In the genomic region with DNA sequence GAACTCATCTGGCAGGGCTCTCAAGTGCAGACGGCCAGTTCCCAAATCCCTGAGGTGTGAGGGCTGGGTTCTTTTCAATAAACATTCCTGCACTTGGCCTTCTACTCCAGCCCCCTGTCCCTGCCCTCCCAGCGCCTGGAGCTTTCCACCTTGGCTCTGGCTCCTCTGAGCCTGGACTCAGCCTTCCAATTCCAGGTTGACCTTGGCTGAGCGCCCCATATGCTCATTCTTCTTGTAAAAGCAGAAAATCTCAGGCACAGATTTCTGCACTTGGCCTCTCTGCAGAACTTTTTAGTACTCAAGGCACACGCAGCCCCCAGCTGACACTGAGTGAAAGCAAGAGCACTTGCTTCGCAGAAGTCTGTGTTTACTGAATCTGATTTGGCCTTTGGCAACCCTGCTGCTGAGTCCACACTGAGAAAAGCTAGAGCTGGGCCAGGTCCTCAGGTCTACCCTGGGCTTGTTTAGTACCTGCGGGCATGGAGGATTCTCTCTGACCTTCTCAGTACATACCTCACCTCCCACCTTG, we compare ENCODE assay signal across 18 cellular contexts.
DNase-seq lines count a peak whose midpoint lies in the region; ATAC-seq and TF ChIP-seq lines count a peak whose summit lies in the region.
"Had no signal": no experiment of that assay in that cellular context is flagged by ENCODE, and none has a peak within 500 bp of the region (broad histone marks: within the 10 kb centered on the region; RNA-seq: fewer than 3 reads in every experiment).

No MANE protein-coding gene starts in this region.

- no peaks in the 10 kb centered on the region for H4K20me1 ChIP-seq in hepatocyte (ENCODE audit: insufficient read depth, poor library complexity, severe bottlenecking)

- intact Hi-C loops in psoas muscle (cut with DNase I): no loop called here

- H3K9me3 ChIP-seq in hepatocyte (ENCODE audit: low read depth) (no peaks in the 10 kb centered on the region), psoas muscle (no peaks in the 10 kb centered on the region)
- H3K9me3 ChIP-seq: breast epithelium, uterus had no signal

- no peaks in the 10 kb centered on the region for H3K79me2 ChIP-seq in hepatocyte

- no peaks in the 10 kb centered on the region for H3K9me3 Mint-ChIP-seq in activated T-cell treated with anti-CD3 and anti-CD28 coated beads, Interleukin-2, amount 50 U/mL, for 4 hours
- H3K9me3 Mint-ChIP-seq: immature natural killer cell had no signal

- 45% methylated on average over 6 of the region's 6 CpGs for WGBS in hepatocyte (ENCODE audit: low lambda C conversion rate, missing lambda C conversion rate)
- 32 to 42% (median 36%) methylated on average over 6 of the region's 6 CpGs for WGBS in psoas muscle, 3 donors

- DNase-seq in EL (peak; percentile 25), astrocyte of the hippocampus (ENCODE audit: low read depth, low spot score) (peak; percentile 82), hepatocyte (ENCODE audit: low spot score) (no peak), psoas muscle (peak; percentile 51 to 76), DMS79 (lab: John Stamatoyannopoulos, UW) (no peak), T-helper 1 cell (no peak)
- no peak for DNase-seq in activated T-cell treated with anti-CD3 and anti-CD28 coated beads, Interleukin-2, amount 50 U/mL, for 4 hours
- DNase-seq: activated gamma-delta T cell; COR-L47; H7; immature natural killer cell; NCI-H1105 treated with DMSO at 0.1 percent for 48 hours; NCI-H2227 treated with DMSO at 0.1 percent for 48 hours; stimulated activated CD4-positive, alpha-beta T cell treated with anti-CD3 and anti-CD28 coated beads, Interleukin-2, amount 100 ng/mL, for 48 hours had no signal

- H3K27me3 ChIP-seq in hepatocyte (no peaks in the 10 kb centered on the region), psoas muscle (ENCODE audit: insufficient read depth in 3 of 3, low read length in 2 of 3) (no peaks in the 10 kb centered on the region)
- H3K27me3 ChIP-seq: breast epithelium, uterus had no signal

- peaks cover 5% of the 10 kb centered on the region for H3K27me3 Mint-ChIP-seq in activated T-cell treated with anti-CD3 and anti-CD28 coated beads, Interleukin-2, amount 50 U/mL, for 4 hours (ENCODE audit: low read depth)

- H3K4me1 ChIP-seq in hepatocyte (ENCODE audit: insufficient read depth) (peaks cover 8% of the 10 kb centered on the region), psoas muscle (no peaks in the 10 kb centered on the region)
- H3K4me1 ChIP-seq: uterus had no signal

- TF ChIP-seq CTCF in hepatocyte (IDR thresholded peaks at IDR 0.05; ENCODE audit: poor library complexity) (no peak), psoas muscle (IDR thresholded peaks at IDR 0.05) (no peak)

- H3K4me3 Mint-ChIP-seq in activated T-cell treated with anti-CD3 and anti-CD28 coated beads, Interleukin-2, amount 50 U/mL, for 4 hours: no peak overlapping the region
- H3K4me3 Mint-ChIP-seq: immature natural killer cell had no signal

- H3K9me2 ChIP-seq in hepatocyte (replicated peaks; ENCODE audit: insufficient read depth): no peaks in the 10 kb centered on the region

- H2AFZ ChIP-seq in hepatocyte: no peak overlapping the region

- H3K4me2 ChIP-seq in hepatocyte: peak overlapping the region; percentile 21

- H3K27ac ChIP-seq in hepatocyte (peak overlapping the region; percentile 9), psoas muscle (no peak overlapping the region)
- H3K27ac ChIP-seq: breast epithelium, uterus had no signal

- no peaks in the 10 kb centered on the region for H3K36me3 ChIP-seq in hepatocyte (replicated peaks; ENCODE audit: insufficient read depth, low read depth)
- H3K36me3 ChIP-seq in psoas muscle (ENCODE audit: insufficient read depth in 1 of 2, low read depth in 1 of 2): no peaks in the 10 kb centered on the region
- H3K36me3 ChIP-seq: breast epithelium, uterus had no signal

- H3K4me3 ChIP-seq in hepatocyte: no peak overlapping the region
- H3K4me3 ChIP-seq in psoas muscle: no peak overlapping the region
- H3K4me3 ChIP-seq: breast epithelium, K562, uterus had no signal

- ATAC-seq in psoas muscle: peak in 3 of 4 donors; percentile 13 to 53 (median 32)
- no peak for ATAC-seq in activated T-cell treated with anti-CD3 and anti-CD28 coated beads, Interleukin-2, amount 50 U/mL, for 4 hours
- ATAC-seq in GM18867 (IDR thresholded peaks at IDR 0.05; ENCODE audit: unreplicated experiment): no peak
- ATAC-seq: K562 had no signal

- H3K36me3 Mint-ChIP-seq in activated T-cell treated with anti-CD3 and anti-CD28 coated beads, Interleukin-2, amount 50 U/mL, for 4 hours (ENCODE audit: insufficient read depth): no peaks in the 10 kb centered on the region
- H3K36me3 Mint-ChIP-seq: immature natural killer cell had no signal

- no peaks in the 10 kb centered on the region for H3K4me1 Mint-ChIP-seq in activated T-cell treated with anti-CD3 and anti-CD28 coated beads, Interleukin-2, amount 50 U/mL, for 4 hours (ENCODE audit: low read depth)
- H3K4me1 Mint-ChIP-seq: immature natural killer cell had no signal

Comparison
In these comparisons a context has a peak if more than half of its experiments do, and no peak if none do; other contexts are left out.
1. DNase-seq: peak in EL (single experiment), astrocyte of the hippocampus (single experiment) and psoas muscle (2 of 2); none in hepatocyte (single experiment), activated T-cell treated with anti-CD3 and anti-CD28 coated beads, Interleukin-2, amount 50 U/mL, for 4 hours (single experiment), DMS79 (single experiment) and T-helper 1 cell (0 of 5).
2. ATAC-seq: peak in psoas muscle (3 of 4); none in activated T-cell treated with anti-CD3 and anti-CD28 coated beads, Interleukin-2, amount 50 U/mL, for 4 hours (0 of 2) and GM18867 (single experiment).